Comparison of ENCODE assay signal across 1 cellular context in the genomic region with DNA sequence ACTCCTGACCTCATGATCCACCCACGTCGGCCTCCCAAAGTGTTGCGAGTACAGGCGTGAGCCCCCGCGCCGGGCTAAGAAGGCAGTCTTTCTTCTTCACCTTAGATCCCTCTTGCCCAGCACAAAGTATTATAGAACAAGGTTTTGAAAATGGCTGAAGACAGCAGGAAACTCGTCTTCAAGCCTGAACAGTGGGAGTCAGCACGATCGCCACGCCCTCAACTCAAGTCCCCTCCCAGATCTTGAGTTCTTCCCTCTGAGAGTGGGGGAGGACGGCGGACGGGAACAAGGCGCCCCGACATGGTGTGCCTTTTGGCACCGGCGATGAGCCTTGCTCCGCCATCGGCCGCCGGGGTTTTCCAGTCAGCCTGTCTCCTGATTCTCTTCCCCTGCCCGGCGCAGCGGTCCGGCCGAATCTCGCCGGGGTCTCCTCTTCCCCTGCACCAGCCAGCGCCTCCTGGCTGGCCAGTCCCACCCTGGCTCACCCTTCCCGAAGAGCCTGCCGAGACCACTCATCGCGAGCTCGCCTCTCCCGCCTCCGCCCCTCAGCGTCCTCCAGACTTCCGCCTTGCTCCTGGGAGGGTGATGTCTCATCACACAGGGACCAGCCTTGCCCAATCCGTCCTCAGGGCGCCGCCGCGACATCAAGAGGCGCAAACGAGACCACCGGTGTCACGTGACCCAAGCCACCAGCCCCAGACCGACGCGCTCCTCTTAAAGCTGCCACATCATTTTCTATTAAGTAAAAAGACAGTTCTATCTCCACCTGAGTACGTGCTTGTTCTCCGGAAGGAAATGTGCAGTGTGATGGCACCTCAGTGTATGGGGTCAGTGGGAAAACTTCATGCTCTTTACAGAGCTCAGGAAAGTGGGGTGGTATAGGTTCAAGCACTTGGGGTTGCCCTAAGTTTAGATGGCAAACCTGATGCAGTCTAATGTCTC.
TF ChIP-seq lines count a peak whose summit lies in the region.

A gene with protein sequence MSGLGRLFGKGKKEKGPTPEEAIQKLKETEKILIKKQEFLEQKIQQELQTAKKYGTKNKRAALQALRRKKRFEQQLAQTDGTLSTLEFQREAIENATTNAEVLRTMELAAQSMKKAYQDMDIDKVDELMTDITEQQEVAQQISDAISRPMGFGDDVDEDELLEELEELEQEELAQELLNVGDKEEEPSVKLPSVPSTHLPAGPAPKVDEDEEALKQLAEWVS (minus strand): TSS at position 565 of the 942 bp plus-strand sequence. CDS start 49 bp downstream, at position 516.

TF ChIP-seq in HepG2, 621 proteins besides CTCF, POLR2A, EP300 and RAD21 (continued from another document and continues in another):
- TF ChIP-seq, protein P1, sequence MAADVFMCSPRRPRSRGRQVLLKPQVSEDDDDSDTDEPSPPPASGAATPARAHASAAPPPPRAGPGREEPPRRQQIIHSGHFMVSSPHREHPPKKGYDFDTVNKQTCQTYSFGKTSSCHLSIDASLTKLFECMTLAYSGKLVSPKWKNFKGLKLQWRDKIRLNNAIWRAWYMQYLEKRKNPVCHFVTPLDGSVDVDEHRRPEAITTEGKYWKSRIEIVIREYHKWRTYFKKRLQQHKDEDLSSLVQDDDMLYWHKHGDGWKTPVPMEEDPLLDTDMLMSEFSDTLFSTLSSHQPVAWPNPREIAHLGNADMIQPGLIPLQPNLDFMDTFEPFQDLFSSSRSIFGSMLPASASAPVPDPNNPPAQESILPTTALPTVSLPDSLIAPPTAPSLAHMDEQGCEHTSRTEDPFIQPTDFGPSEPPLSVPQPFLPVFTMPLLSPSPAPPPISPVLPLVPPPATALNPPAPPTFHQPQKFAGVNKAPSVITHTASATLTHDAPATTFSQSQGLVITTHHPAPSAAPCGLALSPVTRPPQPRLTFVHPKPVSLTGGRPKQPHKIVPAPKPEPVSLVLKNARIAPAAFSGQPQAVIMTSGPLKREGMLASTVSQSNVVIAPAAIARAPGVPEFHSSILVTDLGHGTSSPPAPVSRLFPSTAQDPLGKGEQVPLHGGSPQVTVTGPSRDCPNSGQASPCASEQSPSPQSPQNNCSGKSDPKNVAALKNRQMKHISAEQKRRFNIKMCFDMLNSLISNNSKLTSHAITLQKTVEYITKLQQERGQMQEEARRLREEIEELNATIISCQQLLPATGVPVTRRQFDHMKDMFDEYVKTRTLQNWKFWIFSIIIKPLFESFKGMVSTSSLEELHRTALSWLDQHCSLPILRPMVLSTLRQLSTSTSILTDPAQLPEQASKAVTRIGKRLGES (CRISPR knock-in tag; IDR thresholded peaks at IDR 0.05; ENCODE audit: borderline replicate concordance): no peak
- TF ChIP-seq, protein P2, sequence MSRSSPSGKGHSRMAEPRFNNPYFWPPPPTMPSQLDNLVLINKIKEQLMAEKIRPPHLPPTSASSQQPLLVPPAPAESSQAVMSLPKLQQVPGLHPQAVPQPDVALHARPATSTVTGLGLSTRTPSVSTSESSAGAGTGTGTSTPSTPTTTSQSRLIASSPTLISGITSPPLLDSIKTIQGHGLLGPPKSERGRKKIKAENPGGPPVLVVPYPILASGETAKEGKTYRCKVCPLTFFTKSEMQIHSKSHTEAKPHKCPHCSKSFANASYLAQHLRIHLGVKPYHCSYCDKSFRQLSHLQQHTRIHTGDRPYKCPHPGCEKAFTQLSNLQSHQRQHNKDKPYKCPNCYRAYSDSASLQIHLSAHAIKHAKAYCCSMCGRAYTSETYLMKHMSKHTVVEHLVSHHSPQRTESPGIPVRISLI (CRISPR knock-in tag; IDR thresholded peaks at IDR 0.05; ENCODE audit: borderline replicate concordance): peak; percentile 77; the same call in 1 of the 2 replicates
- no peak for TF ChIP-seq ZNF816 (CRISPR knock-in tag; IDR thresholded peaks at IDR 0.05; ENCODE audit: borderline replicate concordance)
- peak; percentile 95; the same call in 1 of the 2 replicates for TF ChIP-seq ZSCAN12 (CRISPR knock-in tag; IDR thresholded peaks at IDR 0.05)
- TF ChIP-seq PAX8 (CRISPR knock-in tag; IDR thresholded peaks at IDR 0.05; ENCODE audit: borderline replicate concordance): peak; percentile 96; the same call in 1 of the 2 replicates
- peak; percentile 96 for TF ChIP-seq ZNF773 (CRISPR knock-in tag; IDR thresholded peaks at IDR 0.05; ENCODE audit: borderline replicate concordance)
- TF ChIP-seq, protein P3, sequence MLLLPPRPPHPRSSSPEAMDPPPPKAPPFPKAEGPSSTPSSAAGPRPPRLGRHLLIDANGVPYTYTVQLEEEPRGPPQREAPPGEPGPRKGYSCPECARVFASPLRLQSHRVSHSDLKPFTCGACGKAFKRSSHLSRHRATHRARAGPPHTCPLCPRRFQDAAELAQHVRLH (CRISPR knock-in tag; IDR thresholded peaks at IDR 0.05; ENCODE audit: borderline replicate concordance, low read depth): peak; percentile 99
- TF ChIP-seq PRPF4 (IDR thresholded peaks at IDR 0.05; ENCODE audit: low read depth, low read length, poor library complexity, severe bottlenecking): no peak
- TF ChIP-seq, protein P4, sequence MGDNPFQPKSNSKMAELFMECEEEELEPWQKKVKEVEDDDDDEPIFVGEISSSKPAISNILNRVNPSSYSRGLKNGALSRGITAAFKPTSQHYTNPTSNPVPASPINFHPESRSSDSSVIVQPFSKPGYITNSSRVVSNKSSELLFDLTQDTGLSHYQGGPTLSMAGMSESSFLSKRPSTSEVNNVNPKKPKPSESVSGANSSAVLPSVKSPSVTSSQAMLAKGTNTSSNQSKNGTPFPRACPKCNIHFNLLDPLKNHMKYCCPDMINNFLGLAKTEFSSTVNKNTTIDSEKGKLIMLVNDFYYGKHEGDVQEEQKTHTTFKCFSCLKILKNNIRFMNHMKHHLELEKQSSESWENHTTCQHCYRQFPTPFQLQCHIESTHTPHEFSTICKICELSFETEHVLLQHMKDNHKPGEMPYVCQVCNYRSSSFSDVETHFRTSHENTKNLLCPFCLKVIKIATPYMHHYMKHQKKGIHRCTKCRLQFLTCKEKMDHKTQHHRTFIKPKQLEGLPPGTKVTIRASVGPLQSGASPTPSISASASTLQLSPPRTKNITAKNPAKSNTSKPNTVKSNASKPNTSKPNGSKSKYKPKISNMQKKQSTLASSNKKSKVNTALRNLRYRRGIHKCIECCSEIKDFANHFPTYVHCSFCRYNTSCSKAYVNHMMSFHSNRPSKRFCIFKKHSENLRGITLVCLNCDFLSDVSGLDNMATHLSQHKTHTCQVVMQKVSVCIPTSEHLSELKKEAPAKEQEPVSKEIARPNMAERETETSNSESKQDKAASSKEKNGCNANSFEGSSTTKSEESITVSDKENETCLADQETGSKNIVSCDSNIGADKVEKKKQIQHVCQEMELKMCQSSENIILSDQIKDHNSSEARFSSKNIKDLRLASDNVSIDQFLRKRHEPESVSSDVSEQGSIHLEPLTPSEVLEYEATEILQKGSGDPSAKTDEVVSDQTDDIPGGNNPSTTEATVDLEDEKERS (CRISPR knock-in tag; IDR thresholded peaks at IDR 0.05): peak; percentile 94
- peak; percentile 82 for TF ChIP-seq ZNF143 (CRISPR knock-in tag; IDR thresholded peaks at IDR 0.05)
- peak; percentile 55 for TF ChIP-seq RCOR2 (CRISPR knock-in tag; IDR thresholded peaks at IDR 0.05)
- peak; percentile 99 for TF ChIP-seq U2AF1 (optimal IDR thresholded peaks at IDR 0.05; ENCODE audit: low read depth, low read length)
- peak; percentile 79 for TF ChIP-seq SIX4 (CRISPR knock-in tag; IDR thresholded peaks at IDR 0.05)
- peak; percentile 99 for TF ChIP-seq HOXA3 (CRISPR knock-in tag; IDR thresholded peaks at IDR 0.05)
- peak; percentile 98; the same call in 1 of the 2 replicates for TF ChIP-seq SMAD3 (CRISPR knock-in tag; IDR thresholded peaks at IDR 0.05)
- TF ChIP-seq SRF (IDR thresholded peaks at IDR 0.05; ENCODE audit: low read depth, low read length): peak; percentile 81
- no peak for TF ChIP-seq NR1H2 (CRISPR knock-in tag; IDR thresholded peaks at IDR 0.05; ENCODE audit: borderline replicate concordance, low read depth)
- no peak for TF ChIP-seq SOX6 (IDR thresholded peaks at IDR 0.05)
- peak; percentile 83 for TF ChIP-seq SOX6 (CRISPR knock-in tag; IDR thresholded peaks at IDR 0.05)
- TF ChIP-seq, protein P5, sequence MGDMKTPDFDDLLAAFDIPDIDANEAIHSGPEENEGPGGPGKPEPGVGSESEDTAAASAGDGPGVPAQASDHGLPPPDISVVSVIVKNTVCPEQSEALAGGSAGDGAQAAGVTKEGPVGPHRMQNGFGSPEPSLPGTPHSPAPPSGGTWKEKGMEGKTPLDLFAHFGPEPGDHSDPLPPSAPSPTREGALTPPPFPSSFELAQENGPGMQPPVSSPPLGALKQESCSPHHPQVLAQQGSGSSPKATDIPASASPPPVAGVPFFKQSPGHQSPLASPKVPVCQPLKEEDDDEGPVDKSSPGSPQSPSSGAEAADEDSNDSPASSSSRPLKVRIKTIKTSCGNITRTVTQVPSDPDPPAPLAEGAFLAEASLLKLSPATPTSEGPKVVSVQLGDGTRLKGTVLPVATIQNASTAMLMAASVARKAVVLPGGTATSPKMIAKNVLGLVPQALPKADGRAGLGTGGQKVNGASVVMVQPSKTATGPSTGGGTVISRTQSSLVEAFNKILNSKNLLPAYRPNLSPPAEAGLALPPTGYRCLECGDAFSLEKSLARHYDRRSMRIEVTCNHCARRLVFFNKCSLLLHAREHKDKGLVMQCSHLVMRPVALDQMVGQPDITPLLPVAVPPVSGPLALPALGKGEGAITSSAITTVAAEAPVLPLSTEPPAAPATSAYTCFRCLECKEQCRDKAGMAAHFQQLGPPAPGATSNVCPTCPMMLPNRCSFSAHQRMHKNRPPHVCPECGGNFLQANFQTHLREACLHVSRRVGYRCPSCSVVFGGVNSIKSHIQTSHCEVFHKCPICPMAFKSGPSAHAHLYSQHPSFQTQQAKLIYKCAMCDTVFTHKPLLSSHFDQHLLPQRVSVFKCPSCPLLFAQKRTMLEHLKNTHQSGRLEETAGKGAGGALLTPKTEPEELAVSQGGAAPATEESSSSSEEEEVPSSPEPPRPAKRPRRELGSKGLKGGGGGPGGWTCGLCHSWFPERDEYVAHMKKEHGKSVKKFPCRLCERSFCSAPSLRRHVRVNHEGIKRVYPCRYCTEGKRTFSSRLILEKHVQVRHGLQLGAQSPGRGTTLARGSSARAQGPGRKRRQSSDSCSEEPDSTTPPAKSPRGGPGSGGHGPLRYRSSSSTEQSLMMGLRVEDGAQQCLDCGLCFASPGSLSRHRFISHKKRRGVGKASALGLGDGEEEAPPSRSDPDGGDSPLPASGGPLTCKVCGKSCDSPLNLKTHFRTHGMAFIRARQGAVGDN (CRISPR knock-in tag; IDR thresholded peaks at IDR 0.05): peak; percentile 98
- peak; percentile 99 for TF ChIP-seq ZNF34 (CRISPR knock-in tag; IDR thresholded peaks at IDR 0.05; ENCODE audit: borderline replicate concordance)
- peak; percentile 82 for TF ChIP-seq HCFC1 (IDR thresholded peaks at IDR 0.05; ENCODE audit: low read depth, low read length)
- TF ChIP-seq ARNT (IDR thresholded peaks at IDR 0.05): no peak
- peak; percentile 92; the same call in 1 of the 2 replicates for TF ChIP-seq KMT2B (CRISPR knock-in tag; IDR thresholded peaks at IDR 0.05)
- TF ChIP-seq, protein P6, sequence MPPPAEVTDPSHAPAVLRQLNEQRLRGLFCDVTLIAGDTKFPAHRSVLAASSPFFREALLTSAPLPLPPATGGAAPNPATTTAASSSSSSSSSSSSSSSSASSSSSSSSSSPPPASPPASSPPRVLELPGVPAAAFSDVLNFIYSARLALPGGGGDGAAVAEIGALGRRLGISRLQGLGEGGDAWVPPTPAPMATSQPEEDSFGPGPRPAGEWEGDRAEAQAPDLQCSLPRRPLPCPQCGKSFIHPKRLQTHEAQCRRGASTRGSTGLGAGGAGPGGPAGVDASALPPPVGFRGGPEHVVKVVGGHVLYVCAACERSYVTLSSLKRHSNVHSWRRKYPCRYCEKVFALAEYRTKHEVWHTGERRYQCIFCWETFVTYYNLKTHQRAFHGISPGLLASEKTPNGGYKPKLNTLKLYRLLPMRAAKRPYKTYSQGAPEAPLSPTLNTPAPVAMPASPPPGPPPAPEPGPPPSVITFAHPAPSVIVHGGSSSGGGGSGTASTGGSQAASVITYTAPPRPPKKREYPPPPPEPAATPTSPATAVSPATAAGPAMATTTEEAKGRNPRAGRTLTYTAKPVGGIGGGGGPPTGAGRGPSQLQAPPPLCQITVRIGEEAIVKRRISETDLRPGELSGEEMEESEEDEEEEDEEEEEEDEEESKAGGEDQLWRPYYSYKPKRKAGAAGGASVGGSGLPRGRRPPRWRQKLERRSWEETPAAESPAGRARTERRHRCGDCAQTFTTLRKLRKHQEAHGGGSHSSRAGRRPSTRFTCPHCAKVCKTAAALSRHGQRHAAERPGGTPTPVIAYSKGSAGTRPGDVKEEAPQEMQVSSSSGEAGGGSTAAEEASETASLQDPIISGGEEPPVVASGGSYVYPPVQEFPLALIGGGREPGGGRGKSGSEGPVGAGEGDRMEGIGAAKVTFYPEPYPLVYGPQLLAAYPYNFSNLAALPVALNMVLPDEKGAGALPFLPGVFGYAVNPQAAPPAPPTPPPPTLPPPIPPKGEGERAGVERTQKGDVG (CRISPR knock-in tag; IDR thresholded peaks at IDR 0.05; ENCODE audit: borderline replicate concordance): peak; percentile 82
- no peak for TF ChIP-seq ZNF431 (CRISPR knock-in tag; IDR thresholded peaks at IDR 0.05; ENCODE audit: borderline replicate concordance, low read depth)
- no peak for TF ChIP-seq ZNF234 (CRISPR knock-in tag; conservative IDR thresholded peaks at IDR 0.05)
- TF ChIP-seq ZNF382 (CRISPR knock-in tag; IDR thresholded peaks at IDR 0.05; ENCODE audit: borderline replicate concordance): no peak
- TF ChIP-seq SRSF4 (IDR thresholded peaks at IDR 0.05; ENCODE audit: low read depth, low read length, poor library complexity, severe bottlenecking): peak; percentile 84
- peak; percentile 93 for TF ChIP-seq CENPT (CRISPR knock-in tag; IDR thresholded peaks at IDR 0.05; ENCODE audit: low read depth)
- peak; percentile 85; the same call in 1 of the 2 replicates for TF ChIP-seq ZNF713 (CRISPR knock-in tag; IDR thresholded peaks at IDR 0.05)
- peak; percentile 9; the same call in 1 of the 2 replicates for TF ChIP-seq KDM6A (CRISPR knock-in tag; IDR thresholded peaks at IDR 0.05; ENCODE audit: low read depth)
- peak; percentile 95 for TF ChIP-seq ZNF557 (CRISPR knock-in tag; IDR thresholded peaks at IDR 0.05)
- TF ChIP-seq U2AF2 (IDR thresholded peaks at IDR 0.05; ENCODE audit: low read depth, low read length): no peak; the same call in 1 of the 2 replicates
- no peak for TF ChIP-seq SP1 (IDR thresholded peaks at IDR 0.05)
- TF ChIP-seq SP1 (CRISPR knock-in tag; IDR thresholded peaks at IDR 0.05): peak; percentile 89
- peak; percentile 99 for TF ChIP-seq ZFP90 (CRISPR knock-in tag; IDR thresholded peaks at IDR 0.05; ENCODE audit: borderline replicate concordance)
- TF ChIP-seq, protein P7, sequence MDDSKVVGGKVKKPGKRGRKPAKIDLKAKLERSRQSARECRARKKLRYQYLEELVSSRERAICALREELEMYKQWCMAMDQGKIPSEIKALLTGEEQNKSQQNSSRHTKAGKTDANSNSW (CRISPR knock-in tag; IDR thresholded peaks at IDR 0.05; ENCODE audit: borderline replicate concordance): no peak
- TF ChIP-seq KLF11 (CRISPR knock-in tag; IDR thresholded peaks at IDR 0.05): 0 out of 2 replicates have a peak, but pooled peaks have one; percentile 72
- 0 out of 2 replicates have a peak, but pooled peaks have one; percentile 57 for TF ChIP-seq ZNF292 (CRISPR knock-in tag; IDR thresholded peaks at IDR 0.05; ENCODE audit: borderline replicate concordance, low read depth)
- peak; percentile 84; the same call in 1 of the 2 replicates for TF ChIP-seq ZNF616 (CRISPR knock-in tag; IDR thresholded peaks at IDR 0.05; ENCODE audit: low read depth)
- TF ChIP-seq SP5 (CRISPR knock-in tag; IDR thresholded peaks at IDR 0.05; ENCODE audit: borderline replicate concordance, low read depth): peak; percentile 74
- TF ChIP-seq CC2D1A (CRISPR knock-in tag; IDR thresholded peaks at IDR 0.05): peak; percentile 90; the same call in 1 of the 2 replicates
- no peak for TF ChIP-seq ZNF841 (CRISPR knock-in tag; IDR thresholded peaks at IDR 0.05; ENCODE audit: borderline replicate concordance)
